Comparison of ENCODE assay signal across 1 cellular context in the genomic region with DNA sequence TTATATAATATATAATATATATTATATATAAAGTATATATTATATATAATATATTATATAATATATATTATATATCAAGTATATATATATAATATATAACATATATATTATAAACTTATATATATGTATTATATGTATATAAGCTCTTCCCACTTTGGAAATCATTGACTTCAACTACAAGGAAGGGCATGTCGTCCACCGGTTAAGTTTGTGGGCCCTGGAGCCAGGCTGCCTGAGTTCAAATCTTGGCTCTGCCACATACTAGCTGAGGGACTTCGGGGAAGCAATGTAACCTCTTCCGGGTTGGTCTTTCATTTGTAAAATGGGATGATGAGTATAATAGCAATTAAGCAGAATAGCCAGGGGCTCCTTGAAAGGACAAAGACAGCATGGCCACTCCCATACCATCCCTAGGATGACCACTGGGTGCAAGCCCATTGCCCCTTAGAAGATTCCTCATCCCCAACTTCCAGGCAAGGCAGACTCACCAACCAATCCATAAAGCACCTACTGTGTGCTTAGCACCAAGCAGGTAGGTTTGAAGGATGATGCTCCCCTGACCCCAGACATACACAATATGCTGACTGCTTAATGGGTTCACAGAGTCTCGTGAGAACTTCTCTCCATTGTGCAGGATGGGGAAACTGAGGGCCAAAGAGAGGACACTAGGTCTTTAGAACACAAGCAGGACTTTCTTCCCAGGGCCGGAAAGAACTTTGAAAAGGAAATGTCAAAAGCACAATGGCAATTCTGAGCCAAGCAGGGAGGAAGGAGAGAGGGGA.
TF ChIP-seq lines count a peak whose summit lies in the region.

No MANE protein-coding gene starts in this region.

TF ChIP-seq in K562, 482 proteins besides CTCF, POLR2A, EP300 and RAD21 (continued from another document):
- TF ChIP-seq, protein P1, sequence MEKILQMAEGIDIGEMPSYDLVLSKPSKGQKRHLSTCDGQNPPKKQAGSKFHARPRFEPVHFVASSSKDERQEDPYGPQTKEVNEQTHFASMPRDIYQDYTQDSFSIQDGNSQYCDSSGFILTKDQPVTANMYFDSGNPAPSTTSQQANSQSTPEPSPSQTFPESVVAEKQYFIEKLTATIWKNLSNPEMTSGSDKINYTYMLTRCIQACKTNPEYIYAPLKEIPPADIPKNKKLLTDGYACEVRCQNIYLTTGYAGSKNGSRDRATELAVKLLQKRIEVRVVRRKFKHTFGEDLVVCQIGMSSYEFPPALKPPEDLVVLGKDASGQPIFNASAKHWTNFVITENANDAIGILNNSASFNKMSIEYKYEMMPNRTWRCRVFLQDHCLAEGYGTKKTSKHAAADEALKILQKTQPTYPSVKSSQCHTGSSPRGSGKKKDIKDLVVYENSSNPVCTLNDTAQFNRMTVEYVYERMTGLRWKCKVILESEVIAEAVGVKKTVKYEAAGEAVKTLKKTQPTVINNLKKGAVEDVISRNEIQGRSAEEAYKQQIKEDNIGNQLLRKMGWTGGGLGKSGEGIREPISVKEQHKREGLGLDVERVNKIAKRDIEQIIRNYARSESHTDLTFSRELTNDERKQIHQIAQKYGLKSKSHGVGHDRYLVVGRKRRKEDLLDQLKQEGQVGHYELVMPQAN (IDR thresholded peaks at IDR 0.05; ENCODE audit: borderline replicate concordance): no peak
- no peak; the same call in 1 of the 2 replicates for TF ChIP-seq HDAC2 (IDR thresholded peaks at IDR 0.05)
- 0 out of 2 replicates have a peak, but pooled peaks have one; percentile 21 for TF ChIP-seq ADNP (tag; IDR thresholded peaks at IDR 0.05)
- TF ChIP-seq NR4A1 (CRISPR knock-in tag; IDR thresholded peaks at IDR 0.05): no peak
- peak; percentile 33; the same call in 1 of the 2 replicates for TF ChIP-seq NR4A1 (tag; IDR thresholded peaks at IDR 0.05)
- TF ChIP-seq HOXB6 (CRISPR knock-in tag; IDR thresholded peaks at IDR 0.05; ENCODE audit: borderline replicate concordance): no peak
- TF ChIP-seq PTBP1 (IDR thresholded peaks at IDR 0.05; ENCODE audit: low read depth, low read length): no peak
- TF ChIP-seq HLTF (IDR thresholded peaks at IDR 0.05): 0 out of 2 replicates have a peak, but pooled peaks have one; percentile 24
- 0 out of 2 replicates have a peak, but pooled peaks have one; percentile 32 for TF ChIP-seq FOXP1 (CRISPR knock-in tag; IDR thresholded peaks at IDR 0.05)
- TF ChIP-seq, protein P2, sequence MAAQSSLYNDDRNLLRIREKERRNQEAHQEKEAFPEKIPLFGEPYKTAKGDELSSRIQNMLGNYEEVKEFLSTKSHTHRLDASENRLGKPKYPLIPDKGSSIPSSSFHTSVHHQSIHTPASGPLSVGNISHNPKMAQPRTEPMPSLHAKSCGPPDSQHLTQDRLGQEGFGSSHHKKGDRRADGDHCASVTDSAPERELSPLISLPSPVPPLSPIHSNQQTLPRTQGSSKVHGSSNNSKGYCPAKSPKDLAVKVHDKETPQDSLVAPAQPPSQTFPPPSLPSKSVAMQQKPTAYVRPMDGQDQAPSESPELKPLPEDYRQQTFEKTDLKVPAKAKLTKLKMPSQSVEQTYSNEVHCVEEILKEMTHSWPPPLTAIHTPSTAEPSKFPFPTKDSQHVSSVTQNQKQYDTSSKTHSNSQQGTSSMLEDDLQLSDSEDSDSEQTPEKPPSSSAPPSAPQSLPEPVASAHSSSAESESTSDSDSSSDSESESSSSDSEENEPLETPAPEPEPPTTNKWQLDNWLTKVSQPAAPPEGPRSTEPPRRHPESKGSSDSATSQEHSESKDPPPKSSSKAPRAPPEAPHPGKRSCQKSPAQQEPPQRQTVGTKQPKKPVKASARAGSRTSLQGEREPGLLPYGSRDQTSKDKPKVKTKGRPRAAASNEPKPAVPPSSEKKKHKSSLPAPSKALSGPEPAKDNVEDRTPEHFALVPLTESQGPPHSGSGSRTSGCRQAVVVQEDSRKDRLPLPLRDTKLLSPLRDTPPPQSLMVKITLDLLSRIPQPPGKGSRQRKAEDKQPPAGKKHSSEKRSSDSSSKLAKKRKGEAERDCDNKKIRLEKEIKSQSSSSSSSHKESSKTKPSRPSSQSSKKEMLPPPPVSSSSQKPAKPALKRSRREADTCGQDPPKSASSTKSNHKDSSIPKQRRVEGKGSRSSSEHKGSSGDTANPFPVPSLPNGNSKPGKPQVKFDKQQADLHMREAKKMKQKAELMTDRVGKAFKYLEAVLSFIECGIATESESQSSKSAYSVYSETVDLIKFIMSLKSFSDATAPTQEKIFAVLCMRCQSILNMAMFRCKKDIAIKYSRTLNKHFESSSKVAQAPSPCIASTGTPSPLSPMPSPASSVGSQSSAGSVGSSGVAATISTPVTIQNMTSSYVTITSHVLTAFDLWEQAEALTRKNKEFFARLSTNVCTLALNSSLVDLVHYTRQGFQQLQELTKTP (IDR thresholded peaks at IDR 0.05; ENCODE audit: low read depth in 1 of 2, partially characterized antibody in 2 of 2): peak in 1 of 2 experiments; percentile 23
- TF ChIP-seq, protein P3, sequence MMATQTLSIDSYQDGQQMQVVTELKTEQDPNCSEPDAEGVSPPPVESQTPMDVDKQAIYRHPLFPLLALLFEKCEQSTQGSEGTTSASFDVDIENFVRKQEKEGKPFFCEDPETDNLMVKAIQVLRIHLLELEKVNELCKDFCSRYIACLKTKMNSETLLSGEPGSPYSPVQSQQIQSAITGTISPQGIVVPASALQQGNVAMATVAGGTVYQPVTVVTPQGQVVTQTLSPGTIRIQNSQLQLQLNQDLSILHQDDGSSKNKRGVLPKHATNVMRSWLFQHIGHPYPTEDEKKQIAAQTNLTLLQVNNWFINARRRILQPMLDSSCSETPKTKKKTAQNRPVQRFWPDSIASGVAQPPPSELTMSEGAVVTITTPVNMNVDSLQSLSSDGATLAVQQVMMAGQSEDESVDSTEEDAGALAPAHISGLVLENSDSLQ (IDR thresholded peaks at IDR 0.05): no peak
- TF ChIP-seq HDAC1 (IDR thresholded peaks at IDR 0.05): 0 out of 4 replicates have a peak, but pooled peaks of 1 of the 2 experiments have one; percentile 21
- no peak for TF ChIP-seq TRIM24 (IDR thresholded peaks at IDR 0.05)
- no peak for TF ChIP-seq SNIP1 (IDR thresholded peaks at IDR 0.05; ENCODE audit: low read depth)
- TF ChIP-seq POU5F1 (IDR thresholded peaks at IDR 0.05; ENCODE audit: borderline replicate concordance, low read depth, low read length, partially characterized antibody): no peak
- TF ChIP-seq ZKSCAN1 (IDR thresholded peaks at IDR 0.05; ENCODE audit: low read depth, low read length): peak; percentile 99
- TF ChIP-seq, protein P4, sequence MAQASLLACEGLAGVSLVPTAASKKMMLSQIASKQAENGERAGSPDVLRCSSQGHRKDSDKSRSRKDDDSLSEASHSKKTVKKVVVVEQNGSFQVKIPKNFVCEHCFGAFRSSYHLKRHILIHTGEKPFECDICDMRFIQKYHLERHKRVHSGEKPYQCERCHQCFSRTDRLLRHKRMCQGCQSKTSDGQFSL (CRISPR knock-in tag; IDR thresholded peaks at IDR 0.05): 0 out of 2 replicates have a peak, but pooled peaks have one; percentile 18
- TF ChIP-seq, protein P4 (tag; IDR thresholded peaks at IDR 0.05): no peak
- TF ChIP-seq, protein P5, sequence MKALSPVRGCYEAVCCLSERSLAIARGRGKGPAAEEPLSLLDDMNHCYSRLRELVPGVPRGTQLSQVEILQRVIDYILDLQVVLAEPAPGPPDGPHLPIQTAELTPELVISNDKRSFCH (CRISPR knock-in tag; IDR thresholded peaks at IDR 0.05): no peak
- TF ChIP-seq, protein P5 (tag; IDR thresholded peaks at IDR 0.05): peak; percentile 79; the same call in 1 of the 2 replicates
- 0 out of 4 replicates have a peak, but pooled peaks of 1 of the 2 experiments have one; percentile 30 for TF ChIP-seq TEAD1 (CRISPR knock-in tag; IDR thresholded peaks at IDR 0.05)
- TF ChIP-seq CCAR2 (IDR thresholded peaks at IDR 0.05; ENCODE audit: low read depth, low read length): no peak
- TF ChIP-seq CEBPG (CRISPR knock-in tag; IDR thresholded peaks at IDR 0.05): 0 out of 2 replicates have a peak, but pooled peaks have one; percentile 17
- TF ChIP-seq CEBPG (tag; conservative IDR thresholded peaks at IDR 0.05 in 1 of 2, IDR thresholded peaks at IDR 0.05 in 1 of 2): no peak
